In the genomic region with DNA sequence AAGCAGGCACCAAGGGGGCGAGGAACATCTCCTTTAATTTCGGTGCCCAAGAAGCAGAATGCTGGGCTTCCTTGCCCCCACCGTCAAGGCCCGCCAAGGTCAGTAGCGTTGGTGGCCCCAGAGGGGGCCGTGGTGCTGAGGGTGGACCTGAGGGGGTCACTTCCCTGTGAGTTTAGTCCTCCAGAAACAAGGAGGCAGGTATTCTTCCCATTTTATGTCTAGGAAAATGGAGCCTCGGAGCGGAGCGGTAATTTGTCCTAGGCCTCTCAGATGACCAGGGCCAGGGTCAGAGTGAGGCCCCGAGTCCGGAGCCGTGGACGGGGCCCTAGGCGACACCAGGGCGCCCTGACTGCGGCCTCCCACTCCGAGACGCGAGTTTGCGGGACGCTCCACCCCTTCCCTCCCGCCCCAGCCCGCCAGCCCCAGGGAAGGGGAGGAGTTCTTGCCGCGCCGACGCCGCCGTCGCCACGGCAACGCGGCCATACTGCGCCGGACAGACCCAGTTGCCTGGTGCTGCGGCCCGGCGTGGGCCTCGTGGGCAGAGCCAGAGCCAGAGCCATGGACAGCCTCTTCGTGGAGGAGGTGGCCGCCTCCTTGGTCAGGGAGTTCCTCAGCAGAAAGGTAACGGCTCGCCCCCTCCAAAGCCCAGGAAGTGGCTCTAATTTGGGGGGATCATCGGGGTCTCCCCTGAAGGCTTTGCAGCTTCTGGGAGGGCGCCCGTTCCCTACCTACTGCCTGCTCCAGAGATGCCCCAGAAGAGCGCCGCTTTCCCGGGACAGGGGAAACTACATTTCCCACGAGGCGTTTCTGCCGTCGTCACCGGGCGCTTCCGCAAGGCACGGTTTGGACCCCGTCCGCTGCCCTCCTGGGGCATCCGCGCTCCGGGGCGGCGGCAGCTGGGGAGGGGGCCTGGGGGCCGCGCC, we compare ENCODE assay signal across 7 cellular contexts. TPM values are rescaled to one million over a fixed set of nuclear protein-coding genes. Genes with fewer than 3 reads are reported as not detected.
DNase-seq lines count a peak whose midpoint lies in the region; ATAC-seq lines count a peak whose summit lies in the region.

TSS of gene MINDY4 (plus strand) at position 482 of the 923 bp plus-strand sequence. CDS start at position 559, 77 bp downstream.

- ATAC-seq in GM18867 (IDR thresholded peaks at IDR 0.05; ENCODE audit: unreplicated experiment) (peak; percentile 84), HG03045 (IDR thresholded peaks at IDR 0.05; ENCODE audit: unreplicated experiment) (peak; percentile 87), left lobe of liver (peak; percentile 91)

- DNase-seq in NCI-H2227 treated with DMSO at 0.1 percent for 48 hours (lab: John Stamatoyannopoulos, UW) (peak; percentile 82), dedifferentiated amniotic fluid mesenchymal stem cell (ENCODE audit: extremely low spot score) (peak; percentile 49), left lobe of liver (ENCODE audit: low spot score) (peak; percentile 87)
- DNase-seq in activated CD4-positive, alpha-beta T cell treated with anti-CD3 and anti-CD28 coated beads, Interleukin-2, amount 50 U/mL, for 24 hours (ENCODE audit: low read depth in 1 of 2, low spot score in 1 of 2) = peak; percentile 41 to 55
- DNase-seq in stimulated activated CD4-positive, alpha-beta T cell treated with anti-CD3 and anti-CD28 coated beads, Interleukin-2, amount 100 ng/mL, for 24 hours = peak; percentile 69 to 81

RNA-seq across cellular contexts. Expression of gene MINDY4, which starts in this region (rescaled TPM):
- total RNA-seq in left lobe of liver = 2.3 TPM

Comparison
In these comparisons a context has a peak if more than half of its experiments do, and no peak if none do; other contexts are left out.
1. Peak in every context shown above with its lines: DNase-seq and ATAC-seq.